ENCODE assay signal across 1 cellular context in genomic region chr12:6941267-6941666, GRCh38.
TF ChIP-seq lines count a peak whose summit lies in the region.

No MANE protein-coding gene starts in this region.

TF ChIP-seq in H1, 55 proteins besides CTCF, POLR2A, EP300 and RAD21:
- TF ChIP-seq SP4 (IDR thresholded peaks at IDR 0.05; ENCODE audit: low read length) (no peak), YY1 (IDR thresholded peaks at IDR 0.05; ENCODE audit: low read depth, low read length) (no peak), RNF2 (IDR thresholded peaks at IDR 0.05; ENCODE audit: borderline replicate concordance, low read depth, low read length, missing control alignments, poor library complexity, severe bottlenecking) (no peak), GTF2F1 (IDR thresholded peaks at IDR 0.05; ENCODE audit: borderline replicate concordance, low read depth, low read length) (no peak), ZNF274 (IDR thresholded peaks at IDR 0.05; ENCODE audit: borderline replicate concordance, extremely low read depth, low read length) (no peak), KDM4A (IDR thresholded peaks at IDR 0.05; ENCODE audit: low read depth, low read length, severe bottlenecking) (no peak)
TF ChIP-seq in H1: peak in this region for 0.
